In the genomic region with DNA sequence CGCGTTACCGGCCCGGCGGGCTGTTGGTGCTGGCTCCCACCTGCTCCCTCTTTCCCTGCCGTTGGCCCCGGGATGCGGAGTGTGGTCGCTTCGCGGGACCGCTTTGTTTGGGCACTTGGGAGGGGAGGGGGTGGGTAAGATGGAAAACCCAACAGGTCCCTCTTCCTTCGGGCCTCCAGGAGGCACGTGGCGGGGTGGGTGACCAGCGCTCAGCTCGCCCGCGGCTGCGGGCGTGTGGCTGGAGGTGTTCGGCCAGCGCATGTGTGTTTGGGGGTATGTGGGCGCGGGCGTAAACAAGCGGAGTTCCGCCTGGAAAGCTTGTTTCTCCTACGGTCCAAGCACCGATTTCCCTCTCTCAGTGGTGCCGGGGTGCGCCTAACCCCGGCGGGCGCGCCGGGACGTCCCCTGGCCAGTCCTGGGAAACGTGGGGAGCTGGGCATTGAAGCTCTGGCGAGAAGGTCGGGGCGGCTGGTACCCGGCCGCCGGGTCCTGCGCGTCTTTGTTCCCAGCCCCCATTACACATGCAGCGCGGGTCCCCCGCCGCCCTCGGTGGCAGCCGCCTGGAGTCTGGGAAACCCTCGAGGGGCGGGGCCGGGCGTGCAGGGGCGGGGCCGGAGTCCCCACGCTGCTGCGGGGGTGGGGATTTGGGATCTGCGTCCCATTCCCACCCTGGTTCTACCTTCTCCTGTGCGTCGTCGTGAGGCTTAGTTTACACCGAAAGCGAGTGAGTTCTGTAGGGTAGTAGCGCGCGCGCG, we compare ENCODE assay signal across 8 cellular contexts. TPM values are rescaled to one million over a fixed set of nuclear protein-coding genes. Genes with fewer than 3 reads are reported as not detected.
A peak's percentile ranks its signal among the peaks of the same experiment; 100 is the strongest.
DNase-seq lines count a peak whose midpoint lies in the region; ATAC-seq, FAIRE-seq and TF ChIP-seq lines count a peak whose summit lies in the region.

No MANE protein-coding gene starts in this region.

- peaks cover 27 to 38% of the 10 kb centered on the region in 2 experiments for H3K4me1 ChIP-seq in K562 (replicated peaks in 1 of 2; ENCODE audit: control insufficient read depth in 2 of 2, insufficient read depth in 2 of 2, low read length in 2 of 2)

- H3K9ac ChIP-seq in K562 (ENCODE audit: insufficient read depth in 1 of 2, low read depth in 2 of 2, low read length in 2 of 2), result peak overlapping the region; percentile 92 to 98

- in situ Hi-C loops in ACHN (cut with HindIII; ENCODE audit: low pct_ligation_motif_present, low pct_unique_long_range_greater_than_20kb, low sequenced_read_pairs) (no loop called here), K562 (cut with MboI) (no loop called here)

- no peaks in the 10 kb centered on the region for H3K9me3 ChIP-seq in K562 (replicated peaks; ENCODE audit: control insufficient read depth, insufficient read depth, low read depth, low read length)

- no peaks in the 10 kb centered on the region for H3K27me3 ChIP-seq in K562 (ENCODE audit: control insufficient read depth in 2 of 2, insufficient read depth in 2 of 2, low read length in 2 of 2)

- no peak for FAIRE-seq in K562 (lab: Jason Lieb, UNC)

- intact Hi-C loops in K562 (cut with micrococcal nuclease), result loop anchor here (5.0 kb wide), 1 partner anchor 108 kb away; a partner anchor contains a TSS

- ATAC-seq in GM18511 (IDR thresholded peaks at IDR 0.05; ENCODE audit: unreplicated experiment), result peak; percentile 27
- ATAC-seq in K562, result peak; percentile 62

- peak; percentile 29; the same call in 1 of the 2 replicates for TF ChIP-seq POLR2A in K562 (conservative IDR thresholded peaks at IDR 0.05)

- peaks cover 34% of the 10 kb centered on the region for H4K20me1 ChIP-seq in K562 (replicated peaks; ENCODE audit: control insufficient read depth, insufficient read depth, low read length)

- peak overlapping the region; percentile 89 for H2AFZ ChIP-seq in K562 (ENCODE audit: low read depth, low read length)

- peak overlapping the region; percentile 90 for H3K4me3 ChIP-seq in Jurkat, Clone E6-1 (ENCODE audit: low read length)
- H3K4me3 ChIP-seq in K562, result peak overlapping the region; percentile 72

- peaks cover 50% of the 10 kb centered on the region for H3K79me2 ChIP-seq in K562 (ENCODE audit: control insufficient read depth, insufficient read depth, low read length)

- DNase-seq in ACHN (peak; percentile 52), SHP77 treated with DMSO at 0.1 percent for 48 hours (lab: John Stamatoyannopoulos, UW) (peak; percentile 59), K562 (ENCODE audit: extremely low read depth in 1 of 4, low spot score in 3 of 4) (peak; percentile 74 to 87 (median 84)), iPS DF 19.7 (ENCODE audit: low read depth, low spot score) (peak; percentile 40), renal cortical epithelial cell (ENCODE audit: low read depth) (peak; percentile 60), cortex of kidney (lab: John Stamatoyannopoulos, UW) (no peak)
- peak; percentile 46 for DNase-seq in Jurkat, Clone E6-1 (ENCODE audit: low read depth, low spot score)

- 0 out of 6 replicates have a peak, but pooled peaks of 1 of the 3 experiments have one; percentile 1 for TF ChIP-seq CTCF in K562 (IDR thresholded peaks at IDR 0.05 in 2 of 3, conservative IDR thresholded peaks at IDR 0.05 in 1 of 3; ENCODE audit: insufficient read depth in 2 of 3, low read depth in 1 of 3, low read length in 3 of 3)

- peak overlapping the region; percentile 92 for H3K27ac ChIP-seq in K562 (ENCODE audit: extremely low read depth, low read depth, low read length)

- CTCF ChIA-PET in K562 (lab: Yijun Ruan, JAX; ENCODE audit: low intra/inter-chr PET ratio), result no interaction called here

- no peaks in the 10 kb centered on the region for H3K36me3 ChIP-seq in K562 (ENCODE audit: control insufficient read depth, insufficient read depth, low read length)

- POLR2A ChIA-PET in K562 (lab: Yijun Ruan, JAX), result interaction anchor here (0.8 to 1.4 kb wide), 3 partner anchors 9 to 89 kb away, joined by 3 read pairs; no protein-coding TSS in a partner anchor

- peaks cover 5% of the 10 kb centered on the region for H3K9me1 ChIP-seq in K562 (ENCODE audit: control insufficient read depth, insufficient read depth, low read length)

- H3K4me2 ChIP-seq in K562 (ENCODE audit: insufficient read depth, low read length), result peak overlapping the region; percentile 89

- TSS peak; percentile 70 for BruUV-seq in K562 (replicated peaks; lab: Mats Ljungman, UMichigan)

- TF ChIP-seq EP300 in K562 (IDR thresholded peaks at IDR 0.05; ENCODE audit: low read length), result no peak

- WGBS in K562 (ENCODE audit: insufficient coverage, low coverage, missing lambda C conversion rate), result 3% methylated on average over 70 of the region's 72 CpGs

- no peak for TF ChIP-seq RAD21 in K562 (CRISPR knock-in tag; conservative IDR thresholded peaks at IDR 0.05 in 1 of 2, IDR thresholded peaks at IDR 0.05 in 1 of 2)

TF ChIP-seq in K562, 482 proteins besides CTCF, POLR2A, EP300 and RAD21 (continues in another document):
- TF ChIP-seq RBBP5 (IDR thresholded peaks at IDR 0.05; ENCODE audit: borderline replicate concordance, insufficient read depth, low read length, poor library complexity, severe bottlenecking) (no peak), HNRNPL (IDR thresholded peaks at IDR 0.05; ENCODE audit: low read depth, low read length) (0 out of 2 replicates have a peak, but pooled peaks have one; percentile 66), LCOR (CRISPR knock-in tag; IDR thresholded peaks at IDR 0.05) (no peak), PTBP1 (IDR thresholded peaks at IDR 0.05; ENCODE audit: low read depth, low read length) (no peak), RBM22 (IDR thresholded peaks at IDR 0.05; ENCODE audit: low read depth, low read length, poor library complexity, severe bottlenecking) (peak; percentile 1), FOXK1 (CRISPR knock-in tag; IDR thresholded peaks at IDR 0.05; ENCODE audit: borderline replicate concordance) (0 out of 2 replicates have a peak, but pooled peaks have one; percentile 8), STAG1 (CRISPR knock-in tag; IDR thresholded peaks at IDR 0.05; ENCODE audit: borderline replicate concordance) (no peak)
- TF ChIP-seq, protein P1, sequence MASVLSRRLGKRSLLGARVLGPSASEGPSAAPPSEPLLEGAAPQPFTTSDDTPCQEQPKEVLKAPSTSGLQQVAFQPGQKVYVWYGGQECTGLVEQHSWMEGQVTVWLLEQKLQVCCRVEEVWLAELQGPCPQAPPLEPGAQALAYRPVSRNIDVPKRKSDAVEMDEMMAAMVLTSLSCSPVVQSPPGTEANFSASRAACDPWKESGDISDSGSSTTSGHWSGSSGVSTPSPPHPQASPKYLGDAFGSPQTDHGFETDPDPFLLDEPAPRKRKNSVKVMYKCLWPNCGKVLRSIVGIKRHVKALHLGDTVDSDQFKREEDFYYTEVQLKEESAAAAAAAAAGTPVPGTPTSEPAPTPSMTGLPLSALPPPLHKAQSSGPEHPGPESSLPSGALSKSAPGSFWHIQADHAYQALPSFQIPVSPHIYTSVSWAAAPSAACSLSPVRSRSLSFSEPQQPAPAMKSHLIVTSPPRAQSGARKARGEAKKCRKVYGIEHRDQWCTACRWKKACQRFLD (CRISPR knock-in tag; IDR thresholded peaks at IDR 0.05), result peak; percentile 75; the same call in 1 of the 2 replicates

RNA-seq across cellular contexts. Expression of a gene that starts 1.4 kb away (rescaled TPM):
- 5.1 TPM for polyA plus RNA-seq in Jurkat, Clone E6-1 (2012; ENCODE audit: insufficient read depth, insufficient read length)
- 35.2 and 42.4 TPM in 2 replicates for total RNA-seq in K562 (2011; cell fraction: chromatin; rRNA removed; ENCODE audit: low replicate concordance)
- total RNA-seq in K562 (2011; cell fraction: nucleolus; rRNA removed), result 25.3 and 32.5 TPM in 2 replicates
- 37.7 and 52.2 TPM in 2 replicates for total RNA-seq in K562 (2011; cell fraction: nucleoplasm; rRNA removed)
- total RNA-seq in K562 (2014; rRNA removed) (10.8 and 11.8 TPM in 2 replicates), K562 (2014; rRNA removed; fragmentation: Illumina TruSeq; extraction: Trizol) (13.9 and 15.0 TPM in 2 replicates), K562 (2015; rRNA removed; fragmentation: Illumina TruSeq; extraction: Trizol) (7.4 and 7.7 TPM in 2 replicates), K562 (2021) (20.5 and 23.7 TPM in 2 replicates), renal cortical epithelial cell (3.5 and 11.8 TPM in 2 replicates)
- polyA plus RNA-seq in K562 (2011; rRNA removed) (7.1 and 8.8 TPM in 2 replicates), K562 (2014; fragmentation: Illumina TruSeq; extraction: Trizol) (5.9 and 6.2 TPM in 2 replicates), K562 (2014; fragmentation: Nextera tagmentation; extraction: Ambion mirVana) (1 to 10 TPM; 1.8 to 2.6 TPM), K562 (2014; rRNA removed) (5.5 and 5.8 TPM in 2 replicates)
- 6.7 TPM in 2 replicates for polyA plus RNA-seq in K562 (2011; cell fraction: cytosol; rRNA removed)
- polyA plus RNA-seq in K562 (2011; cell fraction: nucleus; rRNA removed), result 11.9 and 12.2 TPM in 2 replicates
- polyA plus RNA-seq in K562 (2012), result 4.2 and 7.7 TPM in 2 replicates
- 31.8 and 35.4 TPM in 2 replicates for polyA minus RNA-seq in K562 (2011; rRNA and poly(A)+ RNA removed)
- 23.3 and 29.4 TPM in 2 replicates for polyA minus RNA-seq in K562 (2011; cell fraction: cytosol; rRNA and poly(A)+ RNA removed)
- polyA minus RNA-seq in K562 (2011; cell fraction: nucleus; rRNA and poly(A)+ RNA removed), result 13.9 and 18.7 TPM in 2 replicates

RNA-seq across cellular contexts. Expression of a gene that starts 41.1 kb away (rescaled TPM):
- polyA plus RNA-seq in Jurkat, Clone E6-1 (2012; ENCODE audit: insufficient read depth, insufficient read length), result 16.8 TPM
- 28.1 and 64.0 TPM in 2 replicates for total RNA-seq in K562 (2011; cell fraction: chromatin; rRNA removed; ENCODE audit: low replicate concordance)
- 10.8 and 13.6 TPM in 2 replicates for total RNA-seq in K562 (2011; cell fraction: nucleolus; rRNA removed)
- 32.4 and 55.4 TPM in 2 replicates for total RNA-seq in K562 (2011; cell fraction: nucleoplasm; rRNA removed)
- 9.9 and 10.8 TPM in 2 replicates for total RNA-seq in K562 (2014; rRNA removed)
- total RNA-seq in K562 (2014; rRNA removed; fragmentation: Illumina TruSeq; extraction: Trizol), result 16.3 and 18.1 TPM in 2 replicates
- total RNA-seq in K562 (2015; rRNA removed; fragmentation: Illumina TruSeq; extraction: Trizol), result 13.6 and 15.7 TPM in 2 replicates
- total RNA-seq in K562 (2021), result 14.4 and 14.5 TPM in 2 replicates
- polyA plus RNA-seq in K562 (2011; rRNA removed), result 12.0 and 16.9 TPM in 2 replicates
- 4.1 and 8.2 TPM in 2 replicates for polyA plus RNA-seq in K562 (2011; cell fraction: cytosol; rRNA removed)
- polyA plus RNA-seq in K562 (2011; cell fraction: nucleus; rRNA removed), result 16.3 and 16.8 TPM in 2 replicates
- polyA plus RNA-seq in K562 (2012), result 10.1 and 10.2 TPM in 2 replicates
- 13.4 and 13.9 TPM in 2 replicates for polyA plus RNA-seq in K562 (2014; fragmentation: Illumina TruSeq; extraction: Trizol)
- polyA plus RNA-seq in K562 (2014; fragmentation: Nextera tagmentation; extraction: Ambion mirVana), result 10 to 100 TPM; 13.1 to 21.7 TPM
- 12.9 and 14.8 TPM in 2 replicates for polyA plus RNA-seq in K562 (2014; rRNA removed)
- polyA minus RNA-seq in K562 (2011; rRNA and poly(A)+ RNA removed), result 12.5 and 13.5 TPM in 2 replicates
- polyA minus RNA-seq in K562 (2011; cell fraction: cytosol; rRNA and poly(A)+ RNA removed), result 3.7 and 5.8 TPM in 2 replicates
- polyA minus RNA-seq in K562 (2011; cell fraction: nucleus; rRNA and poly(A)+ RNA removed), result 8.1 and 12.7 TPM in 2 replicates
- total RNA-seq in renal cortical epithelial cell, result 6.9 and 11.4 TPM in 2 replicates
